ENCODE assay signal across 29 cellular contexts in the genomic region with DNA sequence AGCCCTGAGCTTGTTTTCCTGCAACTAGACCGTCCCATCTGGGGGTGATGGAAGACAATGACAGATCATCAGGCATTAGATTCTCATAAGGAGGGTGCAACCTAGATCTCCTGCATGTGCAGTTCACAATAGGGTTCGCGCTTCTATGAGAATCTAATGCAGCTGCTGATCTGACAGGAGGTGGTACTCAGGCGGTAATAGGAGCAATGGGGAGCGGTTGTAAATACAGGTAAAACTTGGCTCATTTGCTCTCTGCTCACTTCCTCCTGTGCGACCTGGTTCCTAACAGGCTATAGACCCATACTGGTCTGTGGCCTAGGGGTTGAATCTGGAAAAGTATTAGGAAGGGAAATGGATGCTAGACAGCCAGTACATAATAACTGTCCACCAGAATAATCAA.
"Had no signal": no experiment of that assay in that cellular context is flagged by ENCODE, and none has a peak within 500 bp of the region (broad histone marks: within the 10 kb centered on the region; RNA-seq: fewer than 3 reads in every experiment).

No MANE protein-coding gene starts in this region.

- DNase-seq: activated CD4-positive, alpha-beta memory T cell treated with anti-CD3 and anti-CD28 coated beads for 36 hours; activated CD4-positive, alpha-beta T cell treated with anti-CD3 and anti-CD28 coated beads for 36 hours; activated CD4-positive, alpha-beta T cell treated with anti-CD3 and anti-CD28 coated beads, Interleukin-2, amount 10 ng/mL, durations not matched to agents 24 days and 14 days; activated CD4-positive, CD25-positive, alpha-beta regulatory T cell; activated CD4-positive, CD25-positive, alpha-beta regulatory T cell treated with anti-CD3 and anti-CD28 coated beads, Interleukin-2, amount 50 U/mL, for 72 hours; activated CD8-positive, alpha-beta memory T cell treated with anti-CD3 and anti-CD28 coated beads, Interleukin-2, amount 10 ng/mL, durations not matched to agents 7 days and 5 days; activated CD8-positive, alpha-beta memory T cell treated with anti-CD3 and anti-CD28 coated beads, Interleukin-2, amount 50 U/mL, for 4 hours; activated CD8-positive, alpha-beta T cell treated with anti-CD3 and anti-CD28 coated beads, Interleukin-2, amount 10 ng/mL, durations not matched to agents 7 days and 5 days; activated effector memory CD4-positive, alpha-beta T cell treated with anti-CD3 and anti-CD28 coated beads, Interleukin-2, amount 50 U/mL, for 16 hours; activated naive CD4-positive, alpha-beta T cell treated with anti-CD3 and anti-CD28 coated beads for 36 hours; activated naive CD8-positive, alpha-beta T cell treated with anti-CD3 and anti-CD28 coated beads for 36 hours; activated naive CD8-positive, alpha-beta T cell treated with anti-CD3 and anti-CD28 coated beads, Interleukin-2, amount 50 U/mL, for 24 hours; activated T-cell treated with anti-CD3 and anti-CD28 coated beads, Interleukin-2, amount 50 U/mL, for 1 hour; activated T-cell treated with anti-CD3 and anti-CD28 coated beads, Interleukin-2, amount 50 U/mL, for 48 hours; adrenal gland; amygdala; aorta; body of pancreas; caudate nucleus; cortex of kidney; dermis blood vessel endothelial cell; effector CD4-positive, alpha-beta T cell; effector memory CD8-positive, alpha-beta T cell; erythroblast; foreskin keratinocyte; gastrocnemius medialis; heart right ventricle had no signal

- H3K4me1 ChIP-seq: adrenal gland, esophagus muscularis mucosa, gastrocnemius medialis had no signal

- H3K27ac ChIP-seq: adrenal gland, body of pancreas, esophagus muscularis mucosa, foreskin keratinocyte, gastrocnemius medialis, heart right ventricle had no signal

- H3K27me3 ChIP-seq: adrenal gland, body of pancreas, foreskin keratinocyte, gastrocnemius medialis had no signal

- FAIRE-seq: colon had no signal

- H3K4me3 ChIP-seq: adrenal gland, body of pancreas, esophagus muscularis mucosa, gastrocnemius medialis, heart right ventricle had no signal

- H3K36me3 ChIP-seq: adrenal gland, esophagus muscularis mucosa, gastrocnemius medialis, heart right ventricle had no signal

- H3K9me3 ChIP-seq: adrenal gland, body of pancreas, esophagus muscularis mucosa, gastrocnemius medialis, heart right ventricle had no signal
